In genomic region chrX:24023972-24024664, GRCh38 we compare ENCODE assay signal across 8 cellular contexts. TPM values are rescaled to one million over a fixed set of nuclear protein-coding genes. Genes with fewer than 3 reads are reported as not detected.
DNase-seq lines count a peak whose midpoint lies in the region; ATAC-seq, FAIRE-seq and TF ChIP-seq lines count a peak whose summit lies in the region.

No MANE protein-coding gene starts in this region.

- peaks cover 58% of the 10 kb centered on the region for H3K79me2 ChIP-seq in hepatocyte

- H3K4me1 ChIP-seq in hepatocyte (ENCODE audit: insufficient read depth): peaks cover 16% of the 10 kb centered on the region

- H3K4me1 Mint-ChIP-seq in activated T-helper 1 cell treated with anti-CD3 and anti-CD28 coated beads, Interleukin-12 subunit alpha, Interleukin-12 subunit beta, Interleukin-2, Interleukin-4 antibody, amounts not matched to agents 30 ng/mL and 10 ng/mL and 1 ng/mL, durations not matched to agents 14 hours and 24 hours and 36 hours (ENCODE audit: low read depth): peaks cover 32% of the 10 kb centered on the region

- intact Hi-C loops in activated T-helper 1 cell treated with anti-CD3 and anti-CD28 coated beads, Interleukin-12 subunit alpha, Interleukin-12 subunit beta, Interleukin-2, Interleukin-4 antibody, amounts not matched to agents 30 ng/mL and 10 ng/mL and 1 ng/mL, durations not matched to agents 14 hours and 24 hours and 36 hours (cut with micrococcal nuclease): loop anchor here (1.0 to 2.0 kb wide), 3 partner anchors 10 to 281 kb away; partner anchors contain the start of genes ACOT9 and SAT1

- ATAC-seq in HG02973 (IDR thresholded peaks at IDR 0.05; ENCODE audit: unreplicated experiment) (no peak), omental fat pad (ENCODE audit: low FRiP score) (no peak)

- no peaks in the 10 kb centered on the region for H3K27me3 ChIP-seq in hepatocyte

- no peaks in the 10 kb centered on the region for H3K27me3 Mint-ChIP-seq in activated T-helper 1 cell treated with anti-CD3 and anti-CD28 coated beads, Interleukin-12 subunit alpha, Interleukin-12 subunit beta, Interleukin-2, Interleukin-4 antibody, amounts not matched to agents 30 ng/mL and 10 ng/mL and 1 ng/mL, durations not matched to agents 14 hours and 24 hours and 36 hours (ENCODE audit: insufficient read depth)

- DNase-seq in D721Med (ENCODE audit: insufficient read length, low spot score) (no peak), HK-2 (ENCODE audit: unreplicated experiment) (peak; percentile 2), hepatocyte (ENCODE audit: low spot score) (peak; percentile 38), iPS-NIHi7 (ENCODE audit: extremely low spot score) (no peak), omental fat pad (ENCODE audit: low spot score) (no peak)
- DNase-seq in activated T-helper 1 cell treated with anti-CD3 and anti-CD28 coated beads, Interleukin-12 subunit alpha, Interleukin-12 subunit beta, Interleukin-2, Interleukin-4 antibody, amounts not matched to agents 30 ng/mL and 10 ng/mL and 1 ng/mL, durations not matched to agents 14 hours and 24 hours and 36 hours (ENCODE audit: low spot score): no peak

- H3K4me3 ChIP-seq in hepatocyte (peak overlapping the region; percentile 93), skin epidermis (peak overlapping the region; percentile 64 to 93 (median 77))

- H3K4me2 ChIP-seq in hepatocyte: peak overlapping the region; percentile 75

- H2AFZ ChIP-seq in hepatocyte: peak overlapping the region; percentile 68

- under 1% methylated on average over 19 of the region's 19 CpGs for WGBS in hepatocyte (ENCODE audit: low lambda C conversion rate, missing lambda C conversion rate)

- H3K36me3 Mint-ChIP-seq in activated T-helper 1 cell treated with anti-CD3 and anti-CD28 coated beads, Interleukin-12 subunit alpha, Interleukin-12 subunit beta, Interleukin-2, Interleukin-4 antibody, amounts not matched to agents 30 ng/mL and 10 ng/mL and 1 ng/mL, durations not matched to agents 14 hours and 24 hours and 36 hours (ENCODE audit: low read depth): peaks cover 17% of the 10 kb centered on the region

- H3K4me3 Mint-ChIP-seq in activated T-helper 1 cell treated with anti-CD3 and anti-CD28 coated beads, Interleukin-12 subunit alpha, Interleukin-12 subunit beta, Interleukin-2, Interleukin-4 antibody, amounts not matched to agents 30 ng/mL and 10 ng/mL and 1 ng/mL, durations not matched to agents 14 hours and 24 hours and 36 hours: peak overlapping the region; percentile 92

- H3K27ac Mint-ChIP-seq in activated T-helper 1 cell treated with anti-CD3 and anti-CD28 coated beads, Interleukin-12 subunit alpha, Interleukin-12 subunit beta, Interleukin-2, Interleukin-4 antibody, amounts not matched to agents 30 ng/mL and 10 ng/mL and 1 ng/mL, durations not matched to agents 14 hours and 24 hours and 36 hours: peak overlapping the region; percentile 88

- no peaks in the 10 kb centered on the region for H3K36me3 ChIP-seq in hepatocyte (replicated peaks; ENCODE audit: insufficient read depth, low read depth)

- peaks cover 36% of the 10 kb centered on the region for H4K20me1 ChIP-seq in hepatocyte (ENCODE audit: insufficient read depth, poor library complexity, severe bottlenecking)

- H3K9me3 Mint-ChIP-seq in activated T-helper 1 cell treated with anti-CD3 and anti-CD28 coated beads, Interleukin-12 subunit alpha, Interleukin-12 subunit beta, Interleukin-2, Interleukin-4 antibody, amounts not matched to agents 30 ng/mL and 10 ng/mL and 1 ng/mL, durations not matched to agents 14 hours and 24 hours and 36 hours: no peaks in the 10 kb centered on the region

- FAIRE-seq in D721Med (lab: Jason Lieb, UNC): peak; percentile 16

- no peak for TF ChIP-seq CTCF in D721Med (IDR thresholded peaks at IDR 0.05; ENCODE audit: insufficient read depth, missing control alignments)
- TF ChIP-seq CTCF in hepatocyte (IDR thresholded peaks at IDR 0.05; ENCODE audit: poor library complexity): no peak
- no peak for TF ChIP-seq CTCF in omental fat pad (IDR thresholded peaks at IDR 0.05)

- H3K9me3 ChIP-seq in hepatocyte (ENCODE audit: low read depth): no peaks in the 10 kb centered on the region

- no peaks in the 10 kb centered on the region for H3K9me2 ChIP-seq in hepatocyte (replicated peaks; ENCODE audit: insufficient read depth)

- H3K27ac ChIP-seq in hepatocyte (peak overlapping the region; percentile 99), skin epidermis (peak overlapping the region in 17 of 21 experiments; percentile 83 to 97 (median 93))

RNA-seq across cellular contexts. Expression of gene KLHL15, which starts 2.9 kb away (rescaled TPM):
- total RNA-seq in activated T-helper 1 cell treated with anti-CD3 and anti-CD28 coated beads, Interleukin-12 subunit alpha, Interleukin-12 subunit beta, Interleukin-2, Interleukin-4 antibody, amounts not matched to agents 30 ng/mL and 10 ng/mL and 1 ng/mL, durations not matched to agents 14 hours and 24 hours and 36 hours: 10.2 and 10.3 TPM in 2 replicates
- total RNA-seq in hepatocyte (49.5 and 52.6 TPM in 2 replicates), omental fat pad (10 to 100 TPM in 3 of 4 donors, 1 to 10 TPM in 1; 7.7 to 56.9 (median 16.0) TPM)
- 11.2 and 13.2 TPM in 2 replicates for polyA plus RNA-seq in hepatocyte

RNA-seq across cellular contexts. Expression of gene EIF2S3, which starts 30.6 kb away (rescaled TPM):
- total RNA-seq in activated T-helper 1 cell treated with anti-CD3 and anti-CD28 coated beads, Interleukin-12 subunit alpha, Interleukin-12 subunit beta, Interleukin-2, Interleukin-4 antibody, amounts not matched to agents 30 ng/mL and 10 ng/mL and 1 ng/mL, durations not matched to agents 14 hours and 24 hours and 36 hours: 191 and 194 TPM in 2 replicates
- total RNA-seq in hepatocyte (347 and 352 TPM in 2 replicates), omental fat pad (100 to 1,000 TPM in 2 of 4 donors, 10 to 100 TPM in 2; 75.2 to 154 (median 108) TPM)
- polyA plus RNA-seq in hepatocyte: 70.4 and 77.1 TPM in 2 replicates

Comparison
In these comparisons a context has a peak if more than half of its experiments do, and no peak if none do; other contexts are left out.
1. DNase-seq: peak in HK-2 (single experiment) and hepatocyte (single experiment); none in D721Med (single experiment), activated T-helper 1 cell treated with anti-CD3 and anti-CD28 coated beads, Interleukin-12 subunit alpha, Interleukin-12 subunit beta, Interleukin-2, Interleukin-4 antibody, amounts not matched to agents 30 ng/mL and 10 ng/mL and 1 ng/mL, durations not matched to agents 14 hours and 24 hours and 36 hours (single experiment), iPS-NIHi7 (single experiment) and omental fat pad (single experiment).